In genomic region chr1:144461136-144461759, GRCh38 we compare ENCODE assay signal across 1 cellular context.
A peak's percentile ranks its signal among the peaks of the same experiment; 100 is the strongest.
TF ChIP-seq lines count a peak whose summit lies in the region.
"Not testable (repeated sequence)": the region's sequence is repeated elsewhere in the genome, so short reads cannot be mapped to it uniquely, and the experiment has no call there.

Gene NBPF15, minus strand, starts transcription at chr1:144461669. Its CDS starts 21,666 bp downstream, at chr1:144440003.

TF ChIP-seq in K562, 482 proteins besides CTCF, POLR2A, EP300 and RAD21 (continued from another document):
- TF ChIP-seq ZFP91 (CRISPR knock-in tag; IDR thresholded peaks at IDR 0.05), result peak; percentile 74; the same call in 1 of the 2 replicates
- peak; percentile 15; the same call in 1 of the 2 replicates for TF ChIP-seq MGA (IDR thresholded peaks at IDR 0.05)
- peak; percentile 35 for TF ChIP-seq POLR2B (IDR thresholded peaks at IDR 0.05; ENCODE audit: low read depth, partially characterized antibody)
- TF ChIP-seq ATF1 (CRISPR knock-in tag; IDR thresholded peaks at IDR 0.05), result not testable (repeated sequence)
- 0 out of 2 replicates have a peak, but pooled peaks have one; percentile 23 for TF ChIP-seq ATF1 (tag; IDR thresholded peaks at IDR 0.05)
- 0 out of 2 replicates have a peak, but pooled peaks have one; percentile 33 for TF ChIP-seq ATF7 (IDR thresholded peaks at IDR 0.05)
- 0 out of 2 replicates have a peak, but pooled peaks have one; percentile 7 for TF ChIP-seq KDM2B (CRISPR knock-in tag; IDR thresholded peaks at IDR 0.05)
- 0 out of 2 replicates have a peak, but pooled peaks have one; percentile 37 for TF ChIP-seq HDAC2 (IDR thresholded peaks at IDR 0.05)
- TF ChIP-seq L3MBTL2 (IDR thresholded peaks at IDR 0.05), result peak; percentile 41; the same call in 1 of the 2 replicates
- peak; percentile 81 for TF ChIP-seq DACH1 (IDR thresholded peaks at IDR 0.05; ENCODE audit: partially characterized antibody)
TF ChIP-seq in K562: peak in this region for 25; not testable (repeated sequence) for 457.
